Comparison of ENCODE assay signal across 27 cellular contexts in the genomic region with DNA sequence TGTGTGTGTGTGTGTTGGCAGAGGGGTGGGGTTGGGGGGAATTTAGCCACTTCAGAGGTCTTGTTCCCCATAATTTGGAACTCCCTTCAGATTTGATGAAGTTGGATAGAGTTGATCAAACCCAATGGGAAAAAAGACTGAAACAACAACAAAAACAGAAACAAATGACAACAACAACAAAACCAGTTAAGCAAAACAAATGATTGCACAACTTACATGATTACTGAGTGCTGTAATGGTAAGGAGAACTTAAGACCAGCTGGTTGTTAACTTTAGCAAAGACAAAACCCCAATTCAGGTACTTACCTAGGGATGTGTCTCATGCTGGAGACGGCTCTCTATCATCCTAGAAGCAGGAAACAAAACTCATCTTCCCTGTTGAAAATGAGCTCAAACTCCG.
DNase-seq lines count a peak whose midpoint lies in the region; ATAC-seq, FAIRE-seq and TF ChIP-seq lines count a peak whose summit lies in the region.
"Had no signal": no experiment of that assay in that cellular context is flagged by ENCODE, and none has a peak within 500 bp of the region (broad histone marks: within the 10 kb centered on the region; RNA-seq: fewer than 3 reads in every experiment).

No MANE protein-coding gene starts in this region.

- H2BK20ac ChIP-seq in IMR-90 (ENCODE audit: low read depth, low read length) = no peak overlapping the region

- H3K79me1 ChIP-seq in IMR-90 (ENCODE audit: low read depth in 1 of 2, low read length in 2 of 2) (no peaks in the 10 kb centered on the region), mesendoderm (ENCODE audit: low read length) (no peaks in the 10 kb centered on the region)

- H3K4me1 ChIP-seq in IMR-90 (ENCODE audit: control insufficient read depth, insufficient read depth, low read length) = no peaks in the 10 kb centered on the region
- H3K4me1 ChIP-seq in endodermal cell (ENCODE audit: control insufficient read depth, insufficient read depth, low read length) = peaks cover 6% of the 10 kb centered on the region
- H3K4me1 ChIP-seq in mesendoderm (ENCODE audit: control insufficient read depth, low read depth, low read length) = no peaks in the 10 kb centered on the region
- no peaks in the 10 kb centered on the region for H3K4me1 ChIP-seq in SK-N-SH (ENCODE audit: control insufficient read depth in 1 of 2, insufficient read depth in 2 of 2, low read depth in 1 of 2, low read length in 1 of 2)
- H3K4me1 ChIP-seq: A549; BE2C; BLaER1 treated with 17β-estradiol and CSF1 and Interleukin-3, amounts not matched to agents 10 nM and 100 nM had no signal

- no peak for ATAC-seq in IMR-90 (ENCODE audit: low read depth)
- ATAC-seq: A549 had no signal

- no peak for DNase-seq in HTR-8/SVneo (ENCODE audit: insufficient read length, low spot score)
- DNase-seq in IMR-90 = no peak
- no peak for DNase-seq in endodermal cell
- peak; percentile 7 for DNase-seq in mesendoderm
- DNase-seq in superior temporal gyrus (ENCODE audit: extremely low spot score) = no peak
- DNase-seq in SK-N-SH = no peak
- no peak for DNase-seq in progenitor cell of endocrine pancreas (ENCODE audit: low spot score, unreplicated experiment)
- no peak for DNase-seq in HuH-7 (ENCODE audit: low spot score)
- DNase-seq: 8988T; ACHN; AML-193; BE2C; CD4-positive, alpha-beta T cell; CD8-positive, alpha-beta memory T cell; DMS 273 treated with DMSO at 0.1 percent for 48 hours; DMS79 treated with DMSO at 0.1 percent for 48 hours; GF-D8; GM23248; H7; HCEC 1CT had no signal

- H3K56ac ChIP-seq in IMR-90 (ENCODE audit: extremely low read depth, insufficient read depth, low read length) = no peak overlapping the region
- peak overlapping the region; percentile 53 for H3K56ac ChIP-seq in mesendoderm (ENCODE audit: low read length)

- no peaks in the 10 kb centered on the region for H3K9me1 ChIP-seq in IMR-90 (ENCODE audit: insufficient read depth, low read length)

- no peaks in the 10 kb centered on the region for H3K79me2 ChIP-seq in mesendoderm (ENCODE audit: control insufficient read depth, insufficient read depth, low read length)
- no peaks in the 10 kb centered on the region for H3K79me2 ChIP-seq in SK-N-SH (ENCODE audit: insufficient read depth)

- TF ChIP-seq RAD21 in IMR-90 (IDR thresholded peaks at IDR 0.05; ENCODE audit: low read length) (no peak), SK-N-SH (IDR thresholded peaks at IDR 0.05; ENCODE audit: low read length) (no peak)

- no peaks in the 10 kb centered on the region for H3K27me3 Mint-ChIP-seq in endodermal cell (ENCODE audit: insufficient read depth)
- no peaks in the 10 kb centered on the region for H3K27me3 Mint-ChIP-seq in progenitor cell of endocrine pancreas
- H3K27me3 Mint-ChIP-seq: CD4-positive, alpha-beta T cell; CD8-positive, alpha-beta memory T cell had no signal

- H4K5ac ChIP-seq in IMR-90 (ENCODE audit: low read depth, low read length) = no peak overlapping the region
- no peak overlapping the region for H4K5ac ChIP-seq in mesendoderm (ENCODE audit: low read length)

- peaks cover 60% of the 10 kb centered on the region for H3K36me3 Mint-ChIP-seq in endodermal cell (ENCODE audit: low read depth)
- H3K36me3 Mint-ChIP-seq in progenitor cell of endocrine pancreas (ENCODE audit: insufficient read depth) = peaks cover 4% of the 10 kb centered on the region
- H3K36me3 Mint-ChIP-seq: CD14-positive monocyte had no signal

- no peak overlapping the region for H3K9ac ChIP-seq in IMR-90 (ENCODE audit: low read depth, low read length)
- no peak overlapping the region for H3K9ac ChIP-seq in endodermal cell (ENCODE audit: extremely low read depth, low read length, poor library complexity, severe bottlenecking)
- H3K9ac ChIP-seq in mesendoderm (ENCODE audit: low read length) = no peak overlapping the region
- no peak overlapping the region for H3K9ac ChIP-seq in SK-N-SH
- H3K9ac ChIP-seq: BLaER1 treated with 17β-estradiol and CSF1 and Interleukin-3, amounts not matched to agents 10 nM and 100 nM; GM23248 had no signal

- H3K9me2 ChIP-seq in SK-N-SH = no peaks in the 10 kb centered on the region

- H2BK120ac ChIP-seq in IMR-90 (ENCODE audit: low read depth, low read length) (no peak overlapping the region), mesendoderm (ENCODE audit: low read depth, low read length) (peak overlapping the region; percentile 92)

- H2AK5ac ChIP-seq in IMR-90 (ENCODE audit: low read depth, low read length) (no peak overlapping the region), mesendoderm (ENCODE audit: low read length) (peak overlapping the region; percentile 44)

- H3K9me3 ChIP-seq in IMR-90 (ENCODE audit: control insufficient read depth, insufficient read depth, low read length) = 0 out of 2 replicates have a peak, but pooled peaks cover 2% of the 10 kb centered on the region
- H3K9me3 ChIP-seq in endodermal cell (ENCODE audit: control insufficient read depth, low read length) = peaks cover 91% of the 10 kb centered on the region
- H3K9me3 ChIP-seq in SK-N-SH = 0 out of 2 replicates have a peak, but pooled peaks cover 2% of the 10 kb centered on the region
- H3K9me3 ChIP-seq: A549, BE2C had no signal

- no peak overlapping the region for H3K4me3 Mint-ChIP-seq in endodermal cell
- H3K4me3 Mint-ChIP-seq in progenitor cell of endocrine pancreas (ENCODE audit: low read depth) = no peak overlapping the region
- H3K4me3 Mint-ChIP-seq: CD14-positive monocyte; CD4-positive, alpha-beta T cell; CD8-positive, alpha-beta memory T cell had no signal

- no peak overlapping the region for H3K14ac ChIP-seq in IMR-90 (replicated peaks; ENCODE audit: low read depth, low read length)

- dilution Hi-C loops in IMR-90 (cut with HindIII; ENCODE audit: low sequenced_read_pairs, unreplicated experiment) = no loop called here

- no CpG with 5 or more reads among the region's 2 CpGs for WGBS in IMR-90 (ENCODE audit: extremely low coverage in 2 of 2, insufficient read length in 1 of 2), 2 experiments
- 87 to 94% methylated on average over 2 of the region's 2 CpGs for WGBS in endodermal cell (ENCODE audit: insufficient coverage in 1 of 2, insufficient read length in 1 of 2), 2 experiments
- no CpG with 5 or more reads among the region's 2 CpGs for WGBS in mesendoderm (ENCODE audit: extremely low coverage, insufficient coverage, low lambda C conversion rate)
- 38% methylated on average over 2 of the region's 2 CpGs for WGBS in SK-N-SH (ENCODE audit: low lambda C conversion rate)

- no peaks in the 10 kb centered on the region for H3K36me3 ChIP-seq in IMR-90 (ENCODE audit: control insufficient read depth, insufficient read depth, low read length)
- peaks cover 17% of the 10 kb centered on the region for H3K36me3 ChIP-seq in endodermal cell (ENCODE audit: control insufficient read depth, insufficient read depth, low read length)
- no peaks in the 10 kb centered on the region for H3K36me3 ChIP-seq in mesendoderm (ENCODE audit: control insufficient read depth, insufficient read depth, low read length)
- no peaks in the 10 kb centered on the region for H3K36me3 ChIP-seq in SK-N-SH (replicated peaks in 1 of 2; ENCODE audit: control insufficient read depth in 1 of 2, insufficient read depth in 2 of 2, low read length in 1 of 2)
- H3K36me3 ChIP-seq: BE2C had no signal

- no peak overlapping the region for H3K27ac Mint-ChIP-seq in endodermal cell
- no peak overlapping the region for H3K27ac Mint-ChIP-seq in progenitor cell of endocrine pancreas
- H3K27ac Mint-ChIP-seq: CD14-positive monocyte; CD4-positive, alpha-beta T cell; CD8-positive, alpha-beta memory T cell had no signal

- H3K4me2 ChIP-seq in IMR-90 (ENCODE audit: low read depth, low read length) (no peak overlapping the region), mesendoderm (ENCODE audit: low read length) (no peak overlapping the region), SK-N-SH (no peak overlapping the region)
- H3K4me2 ChIP-seq: A549; BLaER1 treated with 17β-estradiol and CSF1 and Interleukin-3, amounts not matched to agents 10 nM and 100 nM had no signal

- no peak for TF ChIP-seq EP300 in SK-N-SH (IDR thresholded peaks at IDR 0.05; ENCODE audit: borderline replicate concordance in 1 of 2, low read depth in 1 of 2, low read length in 1 of 2)

- no peak for TF ChIP-seq POLR2A in IMR-90 (IDR thresholded peaks at IDR 0.05; ENCODE audit: low read depth, low read length)

- H3K4ac ChIP-seq in IMR-90 (ENCODE audit: low read depth, low read length) = no peak overlapping the region
- peak overlapping the region; percentile 20 for H3K4ac ChIP-seq in mesendoderm (ENCODE audit: low read depth, low read length)

- POLR2A ChIA-PET in IMR-90 (lab: Charles Lee; ENCODE audit: unreplicated experiment) = no interaction called here
- POLR2A ChIA-PET in SK-N-SH (lab: Yijun Ruan, JAX) = no interaction called here

- H3K23ac ChIP-seq in IMR-90 (ENCODE audit: low read depth, low read length) (no peak overlapping the region), mesendoderm (ENCODE audit: low read length) (no peak overlapping the region)

- H2BK15ac ChIP-seq in IMR-90 (ENCODE audit: low read depth, low read length) (no peak overlapping the region), mesendoderm (replicated peaks; ENCODE audit: low read depth) (no peak overlapping the region)

- in situ Hi-C loops in IMR-90 (cut with MboI; ENCODE audit: low sequenced_read_pairs) = no loop called here

- no TSS peak for BruUV-seq in IMR-90 (replicated peaks; lab: Mats Ljungman, UMichigan)

- H3K9me3 Mint-ChIP-seq in endodermal cell = peaks cover 88% of the 10 kb centered on the region
- peaks cover 30% of the 10 kb centered on the region for H3K9me3 Mint-ChIP-seq in progenitor cell of endocrine pancreas (ENCODE audit: low read depth)

- H2BK5ac ChIP-seq in IMR-90 (ENCODE audit: low read depth, low read length, poor library complexity, severe bottlenecking) = no peak overlapping the region
- H2BK5ac ChIP-seq in mesendoderm (ENCODE audit: low read length) = peak overlapping the region; percentile 89

- H3K27ac ChIP-seq in IMR-90 (ENCODE audit: insufficient read depth, low read length) (no peak overlapping the region), endodermal cell (ENCODE audit: low read depth, low read length) (no peak overlapping the region), mesendoderm (ENCODE audit: low read depth, low read length) (peak overlapping the region; percentile 39), SK-N-SH (ENCODE audit: low read depth in 2 of 2, low read length in 1 of 2) (no peak overlapping the region)
- H3K27ac ChIP-seq: A549; BLaER1 treated with 17β-estradiol and CSF1 and Interleukin-3, amounts not matched to agents 10 nM and 100 nM; GM23248 had no signal

- no peak for TF ChIP-seq CTCF in IMR-90 (conservative IDR thresholded peaks at IDR 0.05; ENCODE audit: low read depth, low read length)
- TF ChIP-seq CTCF in endodermal cell (conservative IDR thresholded peaks at IDR 0.05) = no peak
- no peak for TF ChIP-seq CTCF in SK-N-SH (IDR thresholded peaks at IDR 0.05)
- no peak for TF ChIP-seq CTCF in progenitor cell of endocrine pancreas (IDR thresholded peaks at IDR 0.05; ENCODE audit: unreplicated experiment)

- H3K27me3 ChIP-seq in IMR-90 (ENCODE audit: control insufficient read depth, insufficient read depth, low read length) = no peaks in the 10 kb centered on the region; the same call in 1 of the 2 replicates
- H3K27me3 ChIP-seq in endodermal cell (ENCODE audit: control insufficient read depth, insufficient read depth, low read length, poor library complexity, severe bottlenecking) = no peaks in the 10 kb centered on the region
- no peaks in the 10 kb centered on the region for H3K27me3 ChIP-seq in mesendoderm (ENCODE audit: insufficient read depth, low read length, poor library complexity)
- H3K27me3 ChIP-seq in SK-N-SH (ENCODE audit: insufficient read depth) = no peaks in the 10 kb centered on the region
- H3K27me3 ChIP-seq: BLaER1 treated with 17β-estradiol and CSF1 and Interleukin-3, amounts not matched to agents 10 nM and 100 nM had no signal

- no peak overlapping the region for H4K91ac ChIP-seq in IMR-90 (ENCODE audit: insufficient read depth, low read depth, low read length)

- no peak overlapping the region for H2AK9ac ChIP-seq in IMR-90 (replicated peaks; ENCODE audit: low read depth, low read length, poor library complexity)

- H4K20me1 ChIP-seq in IMR-90 (ENCODE audit: insufficient read depth, low read length) (no peaks in the 10 kb centered on the region), SK-N-SH (ENCODE audit: insufficient read depth) (no peaks in the 10 kb centered on the region)
- H4K20me1 ChIP-seq: BLaER1 treated with 17β-estradiol and CSF1 and Interleukin-3, amounts not matched to agents 10 nM and 100 nM had no signal

- peak; percentile 13 for FAIRE-seq in HTR-8/SVneo (lab: Jason Lieb, UNC)
- FAIRE-seq: A549, D721Med, GM12891, GM18507, H1 had no signal

- no peak overlapping the region for H3K18ac ChIP-seq in IMR-90 (ENCODE audit: low read depth, low read length)
- H3K18ac ChIP-seq in mesendoderm (ENCODE audit: low read length) = peak overlapping the region; percentile 83

- no peaks in the 10 kb centered on the region for H3F3A ChIP-seq in SK-N-SH (replicated peaks; ENCODE audit: insufficient read depth)

- CTCF ChIA-PET in IMR-90 (lab: Yijun Ruan, JAX) (no interaction called here), SK-N-SH (lab: Yijun Ruan, JAX) (interaction anchor here (1.3 to 1.4 kb wide), 2 partner anchors 34 to 45 kb away, joined by 4 read pairs; no protein-coding TSS in a partner anchor)

- no peak overlapping the region for H4K8ac ChIP-seq in IMR-90 (ENCODE audit: low read depth in 2 of 2, low read length in 2 of 2)
- no peak overlapping the region for H4K8ac ChIP-seq in mesendoderm (ENCODE audit: low read depth, low read length)

- H2AFZ ChIP-seq in IMR-90 (replicated peaks; ENCODE audit: low read length, poor library complexity) (no peak overlapping the region), SK-N-SH (ENCODE audit: low read depth) (no peak overlapping the region)
- H2AFZ ChIP-seq: GM23248 had no signal

- H3K4me3 ChIP-seq in IMR-90 (ENCODE audit: insufficient read depth, low read depth, low read length) (no peak overlapping the region), endodermal cell (ENCODE audit: low read length) (peak overlapping the region; percentile 67), mesendoderm (ENCODE audit: low read length) (no peak overlapping the region), SK-N-SH (ENCODE audit: low read depth in 2 of 2, low read length in 1 of 2) (no peak overlapping the region)
- H3K4me3 ChIP-seq: A549; BLaER1 treated with 17β-estradiol and CSF1 and Interleukin-3, amounts not matched to agents 10 nM and 100 nM; GM23248 had no signal

- H3K4me1 Mint-ChIP-seq in endodermal cell = peaks cover 11% of the 10 kb centered on the region
- no peaks in the 10 kb centered on the region for H3K4me1 Mint-ChIP-seq in progenitor cell of endocrine pancreas (ENCODE audit: low read depth)
- H3K4me1 Mint-ChIP-seq: CD14-positive monocyte; CD8-positive, alpha-beta memory T cell had no signal

- intact Hi-C loops in IMR-90 (cut with micrococcal nuclease) = no loop called here
